In genomic region chr10:133663544-133664160, GRCh38 we compare ENCODE assay signal across 1 cellular context.
A peak's percentile ranks its signal among the peaks of the same experiment; 100 is the strongest.
TF ChIP-seq lines count a peak whose summit lies in the region.

No MANE protein-coding gene starts in this region.

TF ChIP-seq in HEK293, 187 proteins besides CTCF, POLR2A, EP300 and RAD21:
- TF ChIP-seq PRDM1 (tag by site-specific recombination; IDR thresholded peaks at IDR 0.05): peak; percentile 67; the same call in 1 of the 2 replicates
